ENCODE assay signal across 2 cellular contexts in the genomic region with DNA sequence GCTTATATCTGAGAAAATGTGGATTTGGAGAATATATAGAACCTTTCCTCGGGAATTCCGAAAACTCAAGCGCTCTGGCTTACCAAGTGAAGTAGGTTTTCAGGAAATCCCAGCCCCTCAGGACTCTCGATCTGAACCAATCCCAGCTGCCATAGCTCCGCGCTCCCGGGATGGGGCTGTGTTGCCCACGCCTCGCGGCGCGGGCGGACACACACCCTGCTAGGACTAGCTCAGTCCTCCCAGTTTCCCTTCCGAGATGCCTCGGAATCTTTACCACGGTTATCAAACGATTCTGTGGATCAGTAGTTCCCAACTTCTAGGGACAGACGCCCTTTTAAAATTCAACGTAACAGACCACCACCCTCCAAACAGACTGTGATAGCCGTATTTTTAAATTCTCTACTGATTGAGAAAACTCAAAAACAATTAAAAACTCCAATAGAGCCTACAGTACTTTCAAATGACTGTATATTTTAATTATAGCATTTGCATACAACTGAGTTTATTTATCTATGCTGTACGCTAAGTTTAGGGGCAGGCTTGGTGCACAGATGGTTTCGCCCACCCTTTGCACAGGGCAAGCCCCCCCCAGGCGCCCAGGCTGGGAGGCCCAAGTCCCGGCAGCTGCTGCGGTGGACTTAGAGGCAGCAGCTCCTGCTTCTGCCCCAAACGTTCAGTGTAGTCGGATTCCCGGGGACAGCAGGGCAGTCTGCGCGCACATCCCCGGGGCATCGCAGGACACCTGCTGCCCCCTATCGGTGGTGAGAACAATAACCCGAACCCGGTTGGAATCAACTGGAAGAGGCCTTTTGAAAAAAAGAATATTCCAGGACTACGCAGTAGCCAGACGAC.
TF ChIP-seq lines count a peak whose summit lies in the region.

No MANE protein-coding gene starts in this region.

TF ChIP-seq in HCT116, 20 proteins besides CTCF, POLR2A, EP300 and RAD21:
- TF ChIP-seq ATF3 (IDR thresholded peaks at IDR 0.05) (no peak), CBX3 (IDR thresholded peaks at IDR 0.05; ENCODE audit: low read depth) (0 out of 2 replicates have a peak, but pooled peaks have one; percentile 31), YY1 (IDR thresholded peaks at IDR 0.05; ENCODE audit: extremely low read depth, insufficient replicate concordance, low read depth, low read length) (peak; percentile 33), EZH2 (IDR thresholded peaks at IDR 0.05) (no peak)

TF ChIP-seq in GM12878, 131 proteins besides CTCF, POLR2A, EP300 and RAD21:
- TF ChIP-seq SUZ12 (IDR thresholded peaks at IDR 0.05; ENCODE audit: unreplicated experiment): no peak
- TF ChIP-seq BACH1 (IDR thresholded peaks at IDR 0.05; ENCODE audit: borderline replicate concordance): no peak
- peak; percentile 49 for TF ChIP-seq SMC3 (IDR thresholded peaks at IDR 0.05; ENCODE audit: borderline replicate concordance, low read length)
- no peak for TF ChIP-seq KAT2A (conservative IDR thresholded peaks at IDR 0.05; ENCODE audit: control insufficient read depth, low read depth, low read length)
- no peak for TF ChIP-seq ZBED1 (IDR thresholded peaks at IDR 0.05; ENCODE audit: borderline replicate concordance)
- TF ChIP-seq ZZZ3 (IDR thresholded peaks at IDR 0.05; ENCODE audit: control insufficient read depth, insufficient read length, low read depth): no peak
- TF ChIP-seq PML (IDR thresholded peaks at IDR 0.05; ENCODE audit: low read length): no peak
- TF ChIP-seq BMI1 (IDR thresholded peaks at IDR 0.05; ENCODE audit: borderline replicate concordance): no peak
- TF ChIP-seq TAF1 (IDR thresholded peaks at IDR 0.05; ENCODE audit: borderline replicate concordance, low read depth, low read length): no peak
- TF ChIP-seq CREM (IDR thresholded peaks at IDR 0.05; ENCODE audit: low read depth): 0 out of 2 replicates have a peak, but pooled peaks have one; percentile 12
- no peak for TF ChIP-seq MAX (IDR thresholded peaks at IDR 0.05; ENCODE audit: low read depth, low read length)
- 0 out of 2 replicates have a peak, but pooled peaks have one; percentile 25 for TF ChIP-seq IKZF1 (conservative IDR thresholded peaks at IDR 0.05)
- no peak for TF ChIP-seq CBX3 (IDR thresholded peaks at IDR 0.05; ENCODE audit: borderline replicate concordance, low read depth)
